ENCODE assay signal across 19 cellular contexts in genomic region chr17:44092051-44092450, GRCh38.
"Had no signal": no experiment of that assay in that cellular context is flagged by ENCODE, and none has a peak within 500 bp of the region (broad histone marks: within the 10 kb centered on the region; RNA-seq: fewer than 3 reads in every experiment).

No MANE protein-coding gene starts in this region.

- H3K4me3 ChIP-seq: coronary artery, lower lobe of right lung, psoas muscle, sigmoid colon, testis, tibial artery had no signal

- DNase-seq: dermis blood vessel endothelial cell; effector memory CD4-positive, alpha-beta T cell; head of caudate nucleus; left ventricle myocardium superior; lower lobe of right lung; natural killer cell; nucleus accumbens; psoas muscle; right cardiac atrium; sigmoid colon; stimulated activated CD4-positive, alpha-beta T cell treated with anti-CD3 and anti-CD28 coated beads, Interleukin-2, amount 100 ng/mL, for 24 hours; stimulated activated CD4-positive, alpha-beta T cell treated with anti-CD3 and anti-CD28 coated beads, Interleukin-4, amount 100 ng/mL, for 24 hours; stimulated activated naive CD8-positive, alpha-beta T cell treated with anti-CD3 and anti-CD28 coated beads, Interleukin-15, Interleukin-2, amounts not matched to agents 100 U/mL and 50 U/mL, for 24 hours; substantia nigra; testis; tibial artery had no signal

- H3K4me3 Mint-ChIP-seq: natural killer cell; stimulated activated memory B cell treated with anti-CD40 and anti-IgM and Interleukin-4, amounts not matched to agents 10 μg/mL and 1 μg/mL and 100 μg/mL, for 72 hours; type B pancreatic cell had no signal

- H3K36me3 Mint-ChIP-seq: natural killer cell had no signal

- H3K9me3 Mint-ChIP-seq: natural killer cell; stimulated activated memory B cell treated with anti-CD40 and anti-IgM and Interleukin-4, amounts not matched to agents 10 μg/mL and 1 μg/mL and 100 μg/mL, for 72 hours; type B pancreatic cell had no signal

- H3K27me3 Mint-ChIP-seq: stimulated activated memory B cell treated with anti-CD40 and anti-IgM and Interleukin-4, amounts not matched to agents 10 μg/mL and 1 μg/mL and 100 μg/mL, for 72 hours; type B pancreatic cell had no signal

- H3K27ac ChIP-seq: coronary artery, lower lobe of right lung, sigmoid colon, testis, tibial artery had no signal

- H3K9me3 ChIP-seq: lower lobe of right lung, psoas muscle, sigmoid colon, testis, tibial artery had no signal

- H3K27ac Mint-ChIP-seq: stimulated activated memory B cell treated with anti-CD40 and anti-IgM and Interleukin-4, amounts not matched to agents 10 μg/mL and 1 μg/mL and 100 μg/mL, for 72 hours; type B pancreatic cell had no signal

- H3K27me3 ChIP-seq: sigmoid colon, testis, tibial artery had no signal

- ATAC-seq: left ventricle myocardium superior; lower lobe of right lung; natural killer cell; psoas muscle; right cardiac atrium; stimulated activated memory B cell treated with anti-CD40 and anti-IgM and Interleukin-4, amounts not matched to agents 10 μg/mL and 1 μg/mL and 100 μg/mL, for 72 hours; stimulated activated naive CD8-positive, alpha-beta T cell treated with anti-CD3 and anti-CD28 coated beads, Interleukin-15, Interleukin-2, amounts not matched to agents 100 U/mL and 50 U/mL, for 24 hours had no signal
